ENCODE assay signal across 19 cellular contexts in genomic region chr12:70885952-70886351, GRCh38. TPM values are rescaled to one million over a fixed set of nuclear protein-coding genes. Genes with fewer than 3 reads are reported as not detected.
DNase-seq lines count a peak whose midpoint lies in the region; ATAC-seq lines count a peak whose summit lies in the region.
"Had no signal": no experiment of that assay in that cellular context is flagged by ENCODE, and none has a peak within 500 bp of the region (broad histone marks: within the 10 kb centered on the region; RNA-seq: fewer than 3 reads in every experiment).

No MANE protein-coding gene starts in this region.

- intact Hi-C loops in aorta (cut with DNase I), result no loop called here

- ATAC-seq in aorta (ENCODE audit: low FRiP score), result no peak
- no peak for ATAC-seq in GM18502 (IDR thresholded peaks at IDR 0.05; ENCODE audit: poor library complexity, unreplicated experiment)
- ATAC-seq: CD8-positive, alpha-beta T cell had no signal

- no peaks in the 10 kb centered on the region for H3K36me3 ChIP-seq in SJCRH30
- H3K36me3 ChIP-seq in aorta (ENCODE audit: control insufficient read depth in 1 of 2, insufficient read depth in 2 of 2, low read length in 1 of 2), result no peaks in the 10 kb centered on the region
- H3K36me3 ChIP-seq: BLaER1, MG63 had no signal

- H3K27ac ChIP-seq in SJCRH30, result no peak overlapping the region
- H3K27ac ChIP-seq in aorta (ENCODE audit: low read depth in 1 of 2, low read length in 2 of 2), result no peak overlapping the region
- H3K27ac ChIP-seq: BLaER1 had no signal

- 21 to 22% methylated on average over 3 of the region's 3 CpGs for WGBS in aorta, 2 donors

- in situ Hi-C loops in G401 (cut with HindIII; ENCODE audit: low sequenced_read_pairs), result no loop called here

- H3K27me3 ChIP-seq in SJCRH30, result no peaks in the 10 kb centered on the region
- no peaks in the 10 kb centered on the region for H3K27me3 ChIP-seq in aorta (ENCODE audit: control insufficient read depth in 1 of 2, insufficient read depth in 2 of 2, low read length in 1 of 2)
- H3K27me3 ChIP-seq: BLaER1, MG63 had no signal

- H3K4me1 ChIP-seq in SJCRH30 (peaks cover 15% of the 10 kb centered on the region; the same call in 1 of the 2 replicates), aorta (ENCODE audit: control insufficient read depth in 1 of 2, insufficient read depth in 2 of 2, low read length in 2 of 2) (peaks cover 2 to 11% of the 10 kb centered on the region in 2 donors)
- H3K4me1 ChIP-seq: BLaER1 had no signal

- DNase-seq in G401 (ENCODE audit: low spot score) (peak; percentile 97), SJCRH30 (peak; percentile 53 to 64), fibroblast of gingiva (ENCODE audit: low read depth) (peak; percentile 69), myocyte (ENCODE audit: low read depth) (peak; percentile 58), aorta (no peak), NCI-H446 treated with DMSO at 0.1 percent for 48 hours (lab: John Stamatoyannopoulos, UW) (no peak), NAMALWA (ENCODE audit: low spot score) (no peak)
- DNase-seq: CD8-positive, alpha-beta T cell; GF-D8; H9; MG63; NCI-H1092 treated with DMSO at 0.1 percent for 48 hours; NCI-H526 treated with DMSO at 0.1 percent for 48 hours; NK-92 treated with Interleukin-12 subunit alpha and Interleukin-12 subunit beta, amount 100 ng/mL, for 24 hours; SIG-M5; SW 1271 had no signal

- H3K4me3 ChIP-seq in SJCRH30 (no peak overlapping the region), aorta (ENCODE audit: low read length in 2 of 2) (no peak overlapping the region)
- H3K4me3 ChIP-seq: BLaER1, MG63 had no signal

- H3K9me3 ChIP-seq in SJCRH30 (replicated peaks) (no peaks in the 10 kb centered on the region), aorta (ENCODE audit: control insufficient read depth, low read length) (no peaks in the 10 kb centered on the region)
- H3K9me3 ChIP-seq: BLaER1, MG63 had no signal

RNA-seq across cellular contexts. Expression of gene PTPRR, which starts 34.6 kb away (rescaled TPM):
- not detected in 2 replicates for total RNA-seq in G401 (2014; rRNA removed; shearing (Covaris generic))
- total RNA-seq in SJCRH30 (2014; rRNA removed; shearing (Covaris generic)), result 0.49 and 0.94 TPM in 2 replicates
- total RNA-seq in myocyte (12.7 and 15.5 TPM in 2 replicates), aorta (under 1 TPM; 0.45 to 0.49 TPM)
- polyA plus RNA-seq in myocyte (2012), result 5.4 TPM
- 1 to 10 TPM in 1 of 2 donors, under 1 TPM in 1; 0.23 to 1.8 TPM for polyA plus RNA-seq in aorta
- total RNA-seq: CD8-positive, alpha-beta T cell; OCI-LY7 had no signal

Comparison
In these comparisons a context has a peak if more than half of its experiments do, and no peak if none do; other contexts are left out.
1. DNase-seq: peak in G401 (single experiment), SJCRH30 (2 of 2), fibroblast of gingiva (single experiment) and myocyte (single experiment); none in aorta (0 of 2), NCI-H446 treated with DMSO at 0.1 percent for 48 hours (single experiment) and NAMALWA (single experiment).